1 cellular context compared by ENCODE assay signal in the genomic region with DNA sequence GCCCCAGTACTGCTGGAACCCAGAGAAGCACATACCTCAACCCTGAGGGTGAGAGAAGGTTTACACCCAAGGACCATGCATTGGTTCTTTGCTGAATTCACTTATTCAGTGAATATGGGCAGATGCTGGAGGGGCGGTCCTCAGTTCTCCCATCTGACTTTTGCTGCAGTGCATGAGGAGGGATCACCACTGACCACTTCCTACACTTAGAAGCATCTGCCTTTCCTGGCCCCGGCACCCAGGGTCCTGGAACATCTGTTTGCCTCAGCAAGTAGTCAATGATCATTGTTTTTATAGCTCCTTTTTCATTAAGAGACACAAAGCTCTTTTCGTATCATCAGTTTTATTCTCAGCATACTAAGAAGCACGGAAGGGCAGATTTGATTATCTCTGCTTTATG.
TF ChIP-seq lines count a peak whose summit lies in the region.

No MANE protein-coding gene starts in this region.

TF ChIP-seq in IMR-90, 13 proteins besides CTCF, POLR2A, EP300 and RAD21 (continued from another document):
- TF ChIP-seq, protein P1, sequence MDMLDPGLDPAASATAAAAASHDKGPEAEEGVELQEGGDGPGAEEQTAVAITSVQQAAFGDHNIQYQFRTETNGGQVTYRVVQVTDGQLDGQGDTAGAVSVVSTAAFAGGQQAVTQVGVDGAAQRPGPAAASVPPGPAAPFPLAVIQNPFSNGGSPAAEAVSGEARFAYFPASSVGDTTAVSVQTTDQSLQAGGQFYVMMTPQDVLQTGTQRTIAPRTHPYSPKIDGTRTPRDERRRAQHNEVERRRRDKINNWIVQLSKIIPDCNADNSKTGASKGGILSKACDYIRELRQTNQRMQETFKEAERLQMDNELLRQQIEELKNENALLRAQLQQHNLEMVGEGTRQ (IDR thresholded peaks at IDR 0.05; ENCODE audit: low read depth, low read length), result no peak
- TF ChIP-seq MXI1 (IDR thresholded peaks at IDR 0.05; ENCODE audit: borderline replicate concordance, low read depth, low read length) (no peak), FOS (IDR thresholded peaks at IDR 0.05; ENCODE audit: low read depth, low read length) (no peak), BHLHE40 (IDR thresholded peaks at IDR 0.05; ENCODE audit: low read depth, low read length) (no peak), RFX5 (IDR thresholded peaks at IDR 0.05; ENCODE audit: low read depth, low read length) (no peak), RCOR1 (IDR thresholded peaks at IDR 0.05; ENCODE audit: insufficient replicate concordance, low read length) (no peak)
